21 cellular contexts compared by ENCODE assay signal in genomic region chr7:2668401-2668800, GRCh38. TPM values are rescaled to one million over a fixed set of nuclear protein-coding genes. Genes with fewer than 3 reads are reported as not detected.
DNase-seq lines count a peak whose midpoint lies in the region; ATAC-seq and TF ChIP-seq lines count a peak whose summit lies in the region.
"Had no signal": no experiment of that assay in that cellular context is flagged by ENCODE, and none has a peak within 500 bp of the region (broad histone marks: within the 10 kb centered on the region; RNA-seq: fewer than 3 reads in every experiment).

No MANE protein-coding gene starts in this region.

- H3K9me3 Mint-ChIP-seq in glutamatergic neuron (ENCODE audit: unreplicated experiment) (peaks cover 6% of the 10 kb centered on the region), type B pancreatic cell (no peaks in the 10 kb centered on the region)
- H3K9me3 Mint-ChIP-seq: CD4-positive, alpha-beta T cell; memory B cell; naive thymus-derived CD4-positive, alpha-beta T cell had no signal

- H3K36me3 Mint-ChIP-seq in glutamatergic neuron (ENCODE audit: unreplicated experiment), result no peaks in the 10 kb centered on the region
- no peaks in the 10 kb centered on the region for H3K36me3 Mint-ChIP-seq in type B pancreatic cell
- H3K36me3 Mint-ChIP-seq: activated naive CD8-positive, alpha-beta T cell; memory B cell; naive thymus-derived CD4-positive, alpha-beta T cell had no signal

- H3K4me3 Mint-ChIP-seq in glutamatergic neuron (ENCODE audit: unreplicated experiment), result no peak overlapping the region
- H3K4me3 Mint-ChIP-seq in type B pancreatic cell, result peak overlapping the region; percentile 5
- H3K4me3 Mint-ChIP-seq: activated naive CD8-positive, alpha-beta T cell; brain; CD4-positive, alpha-beta T cell; memory B cell; naive thymus-derived CD4-positive, alpha-beta T cell had no signal

- H3K27ac ChIP-seq in right cardiac atrium (ENCODE audit: low read length), result no peak overlapping the region
- H3K27ac ChIP-seq: coronary artery, foreskin keratinocyte, skin epidermis had no signal

- H3K27me3 ChIP-seq in right cardiac atrium (ENCODE audit: control insufficient read depth, insufficient read depth), result no peaks in the 10 kb centered on the region

- 57% methylated on average over 6 of the region's 6 CpGs for WGBS in right cardiac atrium

- TF ChIP-seq CTCF in glutamatergic neuron (IDR thresholded peaks at IDR 0.05; ENCODE audit: partially characterized antibody, unreplicated experiment), result no peak
- no peak for TF ChIP-seq CTCF in type B pancreatic cell (conservative IDR thresholded peaks at IDR 0.05)

- H3K4me3 ChIP-seq in right cardiac atrium (ENCODE audit: low read length), result no peak overlapping the region
- H3K4me3 ChIP-seq: coronary artery, skin epidermis had no signal

- intact Hi-C loops in right cardiac atrium (cut with DNase I), result no loop called here
- intact Hi-C loops in Right ventricle myocardium inferior (cut with DNase I), result no loop called here
- intact Hi-C loops in left ventricle myocardium superior (cut with micrococcal nuclease), result no loop called here

- peak; percentile 8 to 21 (median 13) for DNase-seq in right cardiac atrium
- no peak for DNase-seq in Right ventricle myocardium inferior (ENCODE audit: missing footprints)
- DNase-seq in RPMI7951 (ENCODE audit: low read depth), result peak; percentile 79
- no peak for DNase-seq in glutamatergic neuron
- no peak for DNase-seq in type B pancreatic cell (ENCODE audit: extremely low spot score, unreplicated experiment)
- DNase-seq in left ventricle myocardium superior, result no peak
- no peak for DNase-seq in anterior cingulate cortex (lab: John Stamatoyannopoulos, UW)
- DNase-seq: activated CD4-positive, alpha-beta T cell treated with anti-CD3 and anti-CD28 coated beads for 1 hour; CD4-positive, alpha-beta T cell; DND-41; foreskin keratinocyte; naive thymus-derived CD4-positive, alpha-beta T cell; NCI-H1694 treated with DMSO at 0.1 percent for 48 hours; stimulated activated CD4-positive, alpha-beta T cell treated with anti-CD3 and anti-CD28 coated beads, Interleukin-2, amount 100 ng/mL, for 48 hours had no signal

- H3K27ac Mint-ChIP-seq in glutamatergic neuron (ENCODE audit: unreplicated experiment), result peak overlapping the region; percentile 28
- H3K27ac Mint-ChIP-seq in type B pancreatic cell, result no peak overlapping the region
- H3K27ac Mint-ChIP-seq: activated naive CD8-positive, alpha-beta T cell; CD4-positive, alpha-beta T cell; memory B cell had no signal

- H3K4me1 ChIP-seq in right cardiac atrium (ENCODE audit: control insufficient read depth, insufficient read depth, low read length), result no peaks in the 10 kb centered on the region
- H3K4me1 ChIP-seq: foreskin keratinocyte had no signal

- ATAC-seq in right cardiac atrium (no peak), Right ventricle myocardium inferior (no peak), left ventricle myocardium superior (no peak), GM18861 (IDR thresholded peaks at IDR 0.05; ENCODE audit: unreplicated experiment) (no peak)
- ATAC-seq: foreskin keratinocyte; naive thymus-derived CD4-positive, alpha-beta T cell had no signal

- H3K27me3 Mint-ChIP-seq in glutamatergic neuron (ENCODE audit: unreplicated experiment) (peaks cover 14% of the 10 kb centered on the region), type B pancreatic cell (peaks cover 14% of the 10 kb centered on the region)

- H3K9me3 ChIP-seq in right cardiac atrium (ENCODE audit: control insufficient read depth, low read length), result no peaks in the 10 kb centered on the region

- H3K4me1 Mint-ChIP-seq in glutamatergic neuron (ENCODE audit: low read depth, unreplicated experiment) (peaks cover 1% of the 10 kb centered on the region), type B pancreatic cell (ENCODE audit: unreplicated experiment) (no peaks in the 10 kb centered on the region)

RNA-seq across cellular contexts. Expression of gene AMZ1, which starts 19.6 kb away (rescaled TPM):
- total RNA-seq in right cardiac atrium (1 to 10 TPM in 1 of 4 donors, under 1 TPM in 3; 0.45 to 1.0 (median 0.91) TPM), Right ventricle myocardium inferior (0.05 TPM), glutamatergic neuron (ENCODE audit: unreplicated experiment) (0.15 TPM), type B pancreatic cell (ENCODE audit: low replicate concordance) (1.2 and 5.6 TPM in 2 replicates), left ventricle myocardium superior (0.05 TPM)
- 0.36 TPM for polyA plus RNA-seq in right cardiac atrium
- 4.9 and 8.5 TPM in 2 replicates for total RNA-seq in RPMI7951 (2014; rRNA removed; shearing (Covaris generic))
- total RNA-seq: activated CD8-positive, alpha-beta memory T cell treated with anti-CD3 and anti-CD28 coated beads for 36 hours; foreskin keratinocyte had no signal
- polyA plus RNA-seq: foreskin keratinocyte had no signal

RNA-seq across cellular contexts. Expression of gene TTYH3, which starts 36.6 kb away (rescaled TPM):
- 10 to 100 TPM; 12.4 to 25.0 (median 17.0) TPM for total RNA-seq in right cardiac atrium
- polyA plus RNA-seq in right cardiac atrium, result 8.1 TPM
- total RNA-seq in Right ventricle myocardium inferior, result 15.8 TPM
- 20.5 and 34.9 TPM in 2 replicates for total RNA-seq in RPMI7951 (2014; rRNA removed; shearing (Covaris generic))
- total RNA-seq in glutamatergic neuron (ENCODE audit: unreplicated experiment), result 324 TPM
- total RNA-seq in type B pancreatic cell (ENCODE audit: low replicate concordance), result 124 and 166 TPM in 2 replicates
- total RNA-seq in left ventricle myocardium superior, result 10.5 TPM

Comparison
In these comparisons a context has a peak if more than half of its experiments do, and no peak if none do; other contexts are left out.
1. DNase-seq: peak in right cardiac atrium (3 of 3) and RPMI7951 (single experiment); none in Right ventricle myocardium inferior (single experiment), glutamatergic neuron (single experiment), type B pancreatic cell (single experiment), left ventricle myocardium superior (single experiment) and anterior cingulate cortex (0 of 58).